Comparison of ENCODE assay signal across 23 cellular contexts in the genomic region with DNA sequence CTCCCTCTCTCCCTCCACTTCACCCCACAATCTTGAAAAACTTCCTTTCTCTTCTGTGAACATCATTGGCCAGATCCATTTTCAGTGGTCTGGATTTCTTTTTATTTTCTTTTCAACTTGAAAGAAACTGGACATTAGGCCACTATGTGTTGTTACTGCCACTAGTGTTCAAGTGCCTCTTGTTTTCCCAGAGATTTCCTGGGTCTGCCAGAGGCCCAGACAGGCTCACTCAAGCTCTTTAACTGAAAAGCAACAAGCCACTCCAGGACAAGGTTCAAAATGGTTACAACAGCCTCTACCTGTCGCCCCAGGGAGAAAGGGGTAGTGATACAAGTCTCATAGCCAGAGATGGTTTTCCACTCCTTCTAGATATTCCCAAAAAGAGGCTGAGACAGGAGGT.
DNase-seq lines count a peak whose midpoint lies in the region; ATAC-seq and TF ChIP-seq lines count a peak whose summit lies in the region.
"Had no signal": no experiment of that assay in that cellular context is flagged by ENCODE, and none has a peak within 500 bp of the region (broad histone marks: within the 10 kb centered on the region; RNA-seq: fewer than 3 reads in every experiment).

No MANE protein-coding gene starts in this region.

- H3K36me3 ChIP-seq in cardiac muscle cell: no peaks in the 10 kb centered on the region
- H3K36me3 ChIP-seq in heart left ventricle: peaks cover 0 to 41% (median 19%) of the 10 kb centered on the region in 9 donors
- H3K36me3 ChIP-seq in mesodermal cell (ENCODE audit: control insufficient read depth, insufficient read depth, low read length): peaks cover 54% of the 10 kb centered on the region
- H3K36me3 ChIP-seq: HAP-1 had no signal

- TF ChIP-seq CTCF in cardiac muscle cell (IDR thresholded peaks at IDR 0.05; ENCODE audit: low read depth, low read length) (no peak), heart left ventricle (IDR thresholded peaks at IDR 0.05) (no peak)

- no peak for ATAC-seq in heart left ventricle
- ATAC-seq in T-helper 17 cell: no peak
- ATAC-seq in HG03139 (IDR thresholded peaks at IDR 0.05; ENCODE audit: unreplicated experiment): no peak
- ATAC-seq: esophagus mucosa; stimulated activated memory B cell treated with anti-CD40 and anti-IgM and Interleukin-4, amounts not matched to agents 10 μg/mL and 1 μg/mL and 100 μg/mL, for 72 hours had no signal

- peaks cover 20% of the 10 kb centered on the region for H3K4me1 Mint-ChIP-seq in T-helper 17 cell
- H3K4me1 Mint-ChIP-seq: endodermal cell had no signal

- H3K27ac Mint-ChIP-seq in T-helper 17 cell: peak overlapping the region; percentile 98
- H3K27ac Mint-ChIP-seq: endodermal cell; nephron; stimulated activated memory B cell treated with anti-CD40 and anti-IgM and Interleukin-4, amounts not matched to agents 10 μg/mL and 1 μg/mL and 100 μg/mL, for 72 hours had no signal

- no peak for TF ChIP-seq POLR2A in heart left ventricle (IDR thresholded peaks at IDR 0.05)

- H3K27me3 Mint-ChIP-seq in T-helper 17 cell: no peaks in the 10 kb centered on the region
- H3K27me3 Mint-ChIP-seq: IgD-negative memory B cell; stimulated activated memory B cell treated with anti-CD40 and anti-IgM and Interleukin-4, amounts not matched to agents 10 μg/mL and 1 μg/mL and 100 μg/mL, for 72 hours had no signal

- H3K27ac ChIP-seq in cardiac muscle cell (peak overlapping the region; percentile 68), heart left ventricle (peak overlapping the region in 1 of 12 donors; percentile 14), mesodermal cell (ENCODE audit: low read depth, low read length, severe bottlenecking) (peak overlapping the region; percentile 47)
- H3K27ac ChIP-seq: testis, vagina had no signal

- no peaks in the 10 kb centered on the region for H3K27me3 ChIP-seq in cardiac muscle cell
- H3K27me3 ChIP-seq in heart left ventricle: no peaks in the 10 kb centered on the region
- H3K27me3 ChIP-seq: testis, vagina had no signal

- no peak overlapping the region for H3K4me3 ChIP-seq in cardiac muscle cell
- H3K4me3 ChIP-seq in heart left ventricle: no peak overlapping the region
- no peak overlapping the region for H3K4me3 ChIP-seq in mesodermal cell (ENCODE audit: extremely low read depth, insufficient read depth, low read length, poor library complexity, severe bottlenecking)
- H3K4me3 ChIP-seq: HAP-1, lung, testis, vagina had no signal

- DNase-seq in cardiac muscle cell (ENCODE audit: low read depth in 1 of 2, low spot score in 1 of 2) (peak in 1 of 2 donors; percentile 67), heart left ventricle (no peak), T-helper 17 cell (no peak), HT-29 (ENCODE audit: low spot score) (no peak), NCI-H1105 treated with DMSO at 0.1 percent for 48 hours (lab: John Stamatoyannopoulos, UW) (no peak), posterior cingulate gyrus (no peak)
- DNase-seq: activated CD4-positive, alpha-beta T cell treated with anti-CD3 and anti-CD28 coated beads for 48 hours; activated effector memory CD4-positive, alpha-beta T cell treated with Interleukin-2 at 50 U/mL for 16 hours; central memory CD4-positive, alpha-beta T cell; DMS53; endodermal cell; NCI-H146; T-helper 9 cell; testis had no signal

- peak overlapping the region; percentile 13 for H3K4me3 Mint-ChIP-seq in T-helper 17 cell
- H3K4me3 Mint-ChIP-seq: endodermal cell; IgD-negative memory B cell; nephron; stimulated activated memory B cell treated with anti-CD40 and anti-IgM and Interleukin-4, amounts not matched to agents 10 μg/mL and 1 μg/mL and 100 μg/mL, for 72 hours had no signal

- H3K9me3 ChIP-seq in cardiac muscle cell (ENCODE audit: low read depth) (no peaks in the 10 kb centered on the region), heart left ventricle (peaks cover 0 to 16% (median 0%) of the 10 kb centered on the region in 12 donors), T-helper 17 cell (ENCODE audit: control insufficient read depth, low read length, poor library complexity, severe bottlenecking) (peaks cover 6% of the 10 kb centered on the region), mesodermal cell (ENCODE audit: control insufficient read depth, low read length) (no peaks in the 10 kb centered on the region)
- H3K9me3 ChIP-seq: HAP-1, testis, vagina had no signal

- H3K4me1 ChIP-seq in cardiac muscle cell (ENCODE audit: low read depth) (peaks cover 29% of the 10 kb centered on the region), heart left ventricle (peaks cover 0 to 45% (median 0%) of the 10 kb centered on the region in 12 donors), mesodermal cell (ENCODE audit: control insufficient read depth, insufficient read depth, low read length, poor library complexity, severe bottlenecking) (no peaks in the 10 kb centered on the region)
- H3K4me1 ChIP-seq: HAP-1, testis had no signal

- intact Hi-C loops in heart left ventricle (cut with DNase I): loop anchor here in 6 of 10 donors (5.0 to 10.0 kb wide), 4 partner anchors 79 to 306 kb away; no protein-coding TSS in a partner anchor
- intact Hi-C loops in posterior cingulate gyrus (cut with DNase I): loop anchor here (10.0 kb wide), 1 partner anchor 646 kb away; no protein-coding TSS in a partner anchor

- peaks cover 18% of the 10 kb centered on the region for H3K36me3 Mint-ChIP-seq in T-helper 17 cell (ENCODE audit: low read depth)

- WGBS in heart left ventricle, 4 donors: 90 to 97% (median 94%) methylated on average over 1 of the region's 1 CpG
- WGBS in mesodermal cell (ENCODE audit: insufficient coverage in 2 of 2), 2 experiments: no CpG with 5 or more reads among the region's 1 CpG
